ENCODE assay signal across 1 cellular context in the genomic region with DNA sequence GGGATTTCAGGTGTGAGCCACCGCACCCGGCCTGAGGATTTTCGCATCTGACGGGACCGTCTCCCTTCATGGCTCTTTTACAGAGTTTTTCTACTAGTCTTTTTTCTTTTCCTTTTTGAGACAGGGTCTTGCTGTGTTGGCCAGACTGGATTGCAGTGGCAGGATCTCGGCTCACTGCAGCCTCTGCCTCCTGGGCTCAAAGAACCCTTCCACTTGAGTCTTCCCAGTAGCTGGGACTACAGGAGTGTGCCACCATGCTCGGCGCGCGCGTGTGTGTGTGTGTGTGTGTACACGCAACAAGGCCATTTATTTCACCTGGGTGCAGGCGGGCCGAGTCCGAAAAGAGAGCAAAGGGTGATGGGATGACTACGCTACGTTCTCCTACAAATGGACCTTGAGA.
A peak's percentile ranks its signal among the peaks of the same experiment; 100 is the strongest.
TF ChIP-seq lines count a peak whose summit lies in the region.

No MANE protein-coding gene starts in this region.

TF ChIP-seq in HepG2, 621 proteins besides CTCF, POLR2A, EP300 and RAD21:
- TF ChIP-seq, protein P1, sequence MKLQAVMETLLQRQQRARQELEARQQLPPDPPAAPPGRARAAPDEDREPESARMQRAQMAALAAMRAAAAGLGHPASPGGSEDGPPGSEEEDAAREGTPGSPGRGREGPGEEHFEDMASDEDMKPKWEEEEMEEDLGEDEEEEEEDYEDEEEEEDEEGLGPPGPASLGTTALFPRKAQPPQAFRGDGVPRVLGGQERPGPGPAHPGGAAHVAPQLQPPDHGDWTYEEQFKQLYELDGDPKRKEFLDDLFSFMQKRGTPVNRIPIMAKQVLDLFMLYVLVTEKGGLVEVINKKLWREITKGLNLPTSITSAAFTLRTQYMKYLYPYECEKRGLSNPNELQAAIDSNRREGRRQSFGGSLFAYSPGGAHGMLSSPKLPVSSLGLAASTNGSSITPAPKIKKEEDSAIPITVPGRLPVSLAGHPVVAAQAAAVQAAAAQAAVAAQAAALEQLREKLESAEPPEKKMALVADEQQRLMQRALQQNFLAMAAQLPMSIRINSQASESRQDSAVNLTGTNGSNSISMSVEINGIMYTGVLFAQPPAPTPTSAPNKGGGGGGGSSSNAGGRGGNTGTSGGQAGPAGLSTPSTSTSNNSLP (IDR thresholded peaks at IDR 0.05; ENCODE audit: low read depth, low read length) = no peak
- TF ChIP-seq CAMTA2 (CRISPR knock-in tag; IDR thresholded peaks at IDR 0.05; ENCODE audit: borderline replicate concordance) = no peak
- TF ChIP-seq AGO2 (optimal IDR thresholded peaks at IDR 0.05; ENCODE audit: low read depth, low read length) = peak; percentile 16
TF ChIP-seq in HepG2: peak in this region for 1.
